ENCODE assay signal across 30 cellular contexts in genomic region chr13:90287521-90287920, GRCh38.
"Had no signal": no experiment of that assay in that cellular context is flagged by ENCODE, and none has a peak within 500 bp of the region (broad histone marks: within the 10 kb centered on the region; RNA-seq: fewer than 3 reads in every experiment).

No MANE protein-coding gene starts in this region.

- ATAC-seq: activated CD4-positive, alpha-beta T cell treated with anti-CD3 and anti-CD28 coated beads for 36 hours; activated CD4-positive, CD25-positive, alpha-beta regulatory T cell treated with anti-CD3 and anti-CD28 coated beads, Interleukin-2, amount 50 U/mL, for 24 hours; activated CD8-positive, alpha-beta T cell treated with anti-CD3 and anti-CD28 coated beads, Interleukin-2, amount 10 ng/mL, durations not matched to agents 7 days and 5 days; activated naive CD4-positive, alpha-beta T cell treated with anti-CD3 and anti-CD28 coated beads, Interleukin-2, amount 50 U/mL, for 72 hours had no signal

- H3K36me3 ChIP-seq: brain microvascular endothelial cell, MG63, SJCRH30 had no signal

- H3K27ac Mint-ChIP-seq: activated CD4-positive, alpha-beta T cell treated with anti-CD3 and anti-CD28 coated beads for 36 hours; activated CD4-positive, alpha-beta T cell treated with anti-CD3 and anti-CD28 coated beads, Interleukin-2, amount 10 ng/mL, durations not matched to agents 7 days and 5 days; activated CD8-positive, alpha-beta T cell treated with anti-CD3 and anti-CD28 coated beads, Interleukin-2, amount 10 ng/mL, durations not matched to agents 7 days and 5 days; activated naive CD4-positive, alpha-beta T cell treated with anti-CD3 and anti-CD28 coated beads for 36 hours; activated naive CD4-positive, alpha-beta T cell treated with anti-CD3 and anti-CD28 coated beads, Interleukin-2, amount 50 U/mL, for 72 hours; activated T-cell treated with anti-CD3 and anti-CD28 coated beads, Interleukin-2, amount 50 U/mL, for 24 hours had no signal

- H3K4me3 Mint-ChIP-seq: activated CD4-positive, alpha-beta T cell treated with anti-CD3 and anti-CD28 coated beads for 36 hours; activated CD4-positive, alpha-beta T cell treated with anti-CD3 and anti-CD28 coated beads, Interleukin-2, amount 10 ng/mL, durations not matched to agents 7 days and 5 days; activated CD8-positive, alpha-beta T cell treated with anti-CD3 and anti-CD28 coated beads, Interleukin-2, amount 10 ng/mL, durations not matched to agents 7 days and 5 days; activated naive CD4-positive, alpha-beta T cell treated with anti-CD3 and anti-CD28 coated beads for 36 hours; activated T-cell treated with anti-CD3 and anti-CD28 coated beads, Interleukin-2, amount 50 U/mL, for 24 hours had no signal

- H3K4me1 ChIP-seq: SJCRH30 had no signal

- DNase-seq: activated CD4-positive, alpha-beta T cell treated with anti-CD3 and anti-CD28 coated beads for 36 hours; activated CD4-positive, alpha-beta T cell treated with anti-CD3 and anti-CD28 coated beads, Interleukin-2, amount 10 ng/mL, durations not matched to agents 7 days and 5 days; activated CD4-positive, alpha-beta T cell treated with anti-CD3 and anti-CD28 coated beads, Interleukin-2, amount 50 U/mL, for 48 hours; activated CD8-positive, alpha-beta T cell treated with anti-CD3 and anti-CD28 coated beads, Interleukin-2, amount 10 ng/mL, durations not matched to agents 7 days and 5 days; activated gamma-delta T cell treated with Interleukin-2 at 50 U/mL for 16 hours; activated naive CD4-positive, alpha-beta T cell treated with anti-CD3 and anti-CD28 coated beads for 36 hours; activated T-cell treated with anti-CD3 and anti-CD28 coated beads, Interleukin-2, amount 50 U/mL, for 24 hours; amniotic stem cell; aorta; brain microvascular endothelial cell; central memory CD4-positive, alpha-beta T cell; Kasumi-1; MG63; NCI-H1048; NCI-H1105 treated with DMSO at 0.1 percent for 48 hours; NCI-H1436; NCI-H1694; NCI-H1930; NCI-H2081 treated with DMSO at 0.1 percent for 48 hours; NCI-H2171; NCI-H510A; NCI-H526; NCI-H748 treated with DMSO at 0.1 percent for 48 hours; SHP77; SJCRH30; T1000 had no signal

- H3K27me3 Mint-ChIP-seq: activated CD4-positive, alpha-beta T cell treated with anti-CD3 and anti-CD28 coated beads for 36 hours; activated CD4-positive, alpha-beta T cell treated with anti-CD3 and anti-CD28 coated beads, Interleukin-2, amount 10 ng/mL, durations not matched to agents 7 days and 5 days; activated T-cell treated with anti-CD3 and anti-CD28 coated beads, Interleukin-2, amount 50 U/mL, for 24 hours had no signal

- H3K27ac ChIP-seq: brain microvascular endothelial cell, SJCRH30, SK-N-MC had no signal

- H3K4me1 Mint-ChIP-seq: activated CD4-positive, alpha-beta T cell treated with anti-CD3 and anti-CD28 coated beads for 36 hours; activated CD4-positive, alpha-beta T cell treated with anti-CD3 and anti-CD28 coated beads, Interleukin-2, amount 10 ng/mL, durations not matched to agents 7 days and 5 days had no signal

- H3K4me3 ChIP-seq: MG63, SJCRH30, SK-N-MC had no signal

- FAIRE-seq: colon had no signal

- H3K27me3 ChIP-seq: brain microvascular endothelial cell, MG63, SJCRH30 had no signal

- H3K9me3 ChIP-seq: MG63, SJCRH30 had no signal
